In genomic region chr10:13890233-13890616, GRCh38 we compare ENCODE assay signal across 8 cellular contexts.
A peak's percentile ranks its signal among the peaks of the same experiment; 100 is the strongest.
DNase-seq lines count a peak whose midpoint lies in the region; ATAC-seq, FAIRE-seq and TF ChIP-seq lines count a peak whose summit lies in the region.

No MANE protein-coding gene starts in this region.

- no peaks in the 10 kb centered on the region for H3K9me3 Mint-ChIP-seq in stimulated activated memory B cell treated with anti-CD40 and anti-IgM and Interleukin-4, amounts not matched to agents 10 μg/mL and 1 μg/mL and 100 μg/mL, for 72 hours

- FAIRE-seq in bronchial epithelial cell (lab: Jason Lieb, UNC): no peak

- no peak for DNase-seq in HFF-Myc (ENCODE audit: extremely low read depth, low read depth)
- DNase-seq in bronchial epithelial cell (ENCODE audit: low read depth): peak; percentile 4
- peak; percentile 48 for DNase-seq in kidney tubule cell (ENCODE audit: low spot score)
- DNase-seq in C1 segment of cervical spinal cord (lab: John Stamatoyannopoulos, UW): no peak
- DNase-seq in RPMI8226: no peak
- no peak for DNase-seq in COLO668 (lab: John Stamatoyannopoulos, UW; ENCODE audit: unreplicated experiment)

- H3K27me3 Mint-ChIP-seq in stimulated activated memory B cell treated with anti-CD40 and anti-IgM and Interleukin-4, amounts not matched to agents 10 μg/mL and 1 μg/mL and 100 μg/mL, for 72 hours: peaks cover 93% of the 10 kb centered on the region

- no peak for ATAC-seq in stimulated activated memory B cell treated with anti-CD40 and anti-IgM and Interleukin-4, amounts not matched to agents 10 μg/mL and 1 μg/mL and 100 μg/mL, for 72 hours
- no peak for ATAC-seq in HG03139 (IDR thresholded peaks at IDR 0.05; ENCODE audit: unreplicated experiment)

- peaks cover 28% of the 10 kb centered on the region for H3K4me1 Mint-ChIP-seq in stimulated activated memory B cell treated with anti-CD40 and anti-IgM and Interleukin-4, amounts not matched to agents 10 μg/mL and 1 μg/mL and 100 μg/mL, for 72 hours

- H3K27me3 ChIP-seq in bronchial epithelial cell (ENCODE audit: control insufficient read depth, insufficient read depth, low read length): no peaks in the 10 kb centered on the region

- H3K27ac Mint-ChIP-seq in stimulated activated memory B cell treated with anti-CD40 and anti-IgM and Interleukin-4, amounts not matched to agents 10 μg/mL and 1 μg/mL and 100 μg/mL, for 72 hours: no peak overlapping the region

- peak overlapping the region; percentile 36 for H3K4me3 Mint-ChIP-seq in stimulated activated memory B cell treated with anti-CD40 and anti-IgM and Interleukin-4, amounts not matched to agents 10 μg/mL and 1 μg/mL and 100 μg/mL, for 72 hours

- H3K36me3 ChIP-seq in bronchial epithelial cell (ENCODE audit: control insufficient read depth, insufficient read depth, low read length): no peaks in the 10 kb centered on the region

- TF ChIP-seq CTCF in HFF-Myc (IDR thresholded peaks at IDR 0.05; ENCODE audit: low read depth, low read length, missing control alignments): no peak
- no peak for TF ChIP-seq CTCF in bronchial epithelial cell (IDR thresholded peaks at IDR 0.05; ENCODE audit: insufficient read depth, low read length, severe bottlenecking)

- peak overlapping the region; percentile 70 for H3K4me3 ChIP-seq in HFF-Myc (replicated peaks; ENCODE audit: low read depth, low read length)
- no peak overlapping the region for H3K4me3 ChIP-seq in bronchial epithelial cell (ENCODE audit: low read depth, low read length)

- no peaks in the 10 kb centered on the region for H3K36me3 Mint-ChIP-seq in stimulated activated memory B cell treated with anti-CD40 and anti-IgM and Interleukin-4, amounts not matched to agents 10 μg/mL and 1 μg/mL and 100 μg/mL, for 72 hours

Comparison
In these comparisons a context has a peak if more than half of its experiments do, and no peak if none do; other contexts are left out.
1. DNase-seq: peak in bronchial epithelial cell (single experiment) and kidney tubule cell (single experiment); none in HFF-Myc (single experiment), C1 segment of cervical spinal cord (0 of 14), RPMI8226 (single experiment) and COLO668 (single experiment).